In the genomic region with DNA sequence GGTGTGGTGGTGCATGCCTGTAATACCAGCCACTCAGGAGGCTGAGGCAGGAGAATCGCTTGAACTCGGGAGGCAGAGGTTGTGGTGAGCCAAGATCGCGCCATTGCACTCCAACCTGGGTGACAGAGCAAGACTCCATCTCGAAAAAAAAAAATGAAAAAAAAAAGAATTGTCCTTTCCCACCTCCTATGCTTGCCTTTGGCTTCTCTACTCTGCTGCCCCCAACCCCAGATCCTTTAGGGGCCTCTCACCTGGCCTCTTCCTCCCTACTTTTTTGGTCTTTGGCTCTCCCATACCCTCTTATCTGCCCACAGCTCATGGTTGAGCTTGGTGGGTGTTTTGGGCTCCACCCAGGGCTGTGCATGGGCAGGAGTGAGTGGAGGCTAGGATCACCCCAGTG, we compare ENCODE assay signal across 1 cellular context.
TF ChIP-seq lines count a peak whose summit lies in the region.

No MANE protein-coding gene starts in this region.

TF ChIP-seq in HEK293, 187 proteins besides CTCF, POLR2A, EP300 and RAD21:
- peak; percentile 94 for TF ChIP-seq PRDM10 (tag by site-specific recombination; IDR thresholded peaks at IDR 0.05)
